ENCODE assay signal across 1 cellular context in the genomic region with DNA sequence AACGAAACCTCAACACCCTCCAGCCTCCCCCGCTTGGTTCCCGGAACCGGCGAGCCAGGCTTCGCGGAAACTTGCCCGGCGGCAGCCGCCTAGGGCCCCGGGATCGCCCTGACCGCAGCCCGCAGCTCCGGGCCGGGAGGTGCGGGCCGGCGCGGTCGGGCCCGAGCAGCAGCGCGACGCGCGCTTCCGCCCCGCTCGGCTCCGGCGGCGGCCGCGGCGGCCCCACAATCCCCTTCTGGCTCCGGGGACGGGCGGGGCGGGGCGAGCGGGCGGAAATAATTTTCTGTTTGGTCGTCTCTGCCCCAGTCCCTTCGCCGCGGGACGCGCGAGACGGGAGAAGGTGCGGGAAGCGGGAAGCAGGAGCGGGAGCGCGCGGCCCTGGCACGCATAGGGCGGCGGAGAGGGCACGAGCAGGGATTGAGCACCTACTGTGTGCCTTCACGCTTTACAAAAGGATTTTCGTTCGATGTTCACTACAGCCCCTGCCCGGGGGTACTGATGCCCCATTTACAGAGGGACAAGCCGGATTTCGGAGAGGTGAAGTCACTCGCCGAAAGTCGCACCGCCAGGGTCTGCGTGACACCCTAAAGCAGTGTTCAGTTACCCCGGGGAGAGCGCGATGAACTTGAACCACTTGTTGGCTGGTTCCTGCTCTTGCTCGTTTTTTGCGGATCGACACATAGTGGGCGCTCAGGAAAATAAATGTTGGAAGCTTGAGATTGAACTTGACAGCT.
TF ChIP-seq lines count a peak whose summit lies in the region.

No MANE protein-coding gene starts in this region.

TF ChIP-seq in A549, 52 proteins besides CTCF, POLR2A, EP300 and RAD21 (continued from another document):
- TF ChIP-seq, protein P1, sequence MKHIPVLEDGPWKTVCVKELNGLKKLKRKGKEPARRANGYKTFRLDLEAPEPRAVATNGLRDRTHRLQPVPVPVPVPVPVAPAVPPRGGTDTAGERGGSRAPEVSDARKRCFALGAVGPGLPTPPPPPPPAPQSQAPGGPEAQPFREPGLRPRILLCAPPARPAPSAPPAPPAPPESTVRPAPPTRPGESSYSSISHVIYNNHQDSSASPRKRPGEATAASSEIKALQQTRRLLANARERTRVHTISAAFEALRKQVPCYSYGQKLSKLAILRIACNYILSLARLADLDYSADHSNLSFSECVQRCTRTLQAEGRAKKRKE (CRISPR knock-in tag; IDR thresholded peaks at IDR 0.05; ENCODE audit: low read depth): peak; percentile 98
- peak; percentile 82; the same call in 1 of the 2 replicates for TF ChIP-seq FOXS1 (CRISPR knock-in tag; IDR thresholded peaks at IDR 0.05)
- peak; percentile 49; the same call in 1 of the 2 replicates for TF ChIP-seq FOSB (CRISPR knock-in tag; IDR thresholded peaks at IDR 0.05)
- TF ChIP-seq FOSL2 (IDR thresholded peaks at IDR 0.05): no peak
- no peak for TF ChIP-seq FOSL2 (CRISPR knock-in tag; IDR thresholded peaks at IDR 0.05)
- TF ChIP-seq RARB (CRISPR knock-in tag; IDR thresholded peaks at IDR 0.05): 0 out of 2 replicates have a peak, but pooled peaks have one; percentile 65
- no peak for TF ChIP-seq SREBF2 (IDR thresholded peaks at IDR 0.05)
- TF ChIP-seq, protein P2, sequence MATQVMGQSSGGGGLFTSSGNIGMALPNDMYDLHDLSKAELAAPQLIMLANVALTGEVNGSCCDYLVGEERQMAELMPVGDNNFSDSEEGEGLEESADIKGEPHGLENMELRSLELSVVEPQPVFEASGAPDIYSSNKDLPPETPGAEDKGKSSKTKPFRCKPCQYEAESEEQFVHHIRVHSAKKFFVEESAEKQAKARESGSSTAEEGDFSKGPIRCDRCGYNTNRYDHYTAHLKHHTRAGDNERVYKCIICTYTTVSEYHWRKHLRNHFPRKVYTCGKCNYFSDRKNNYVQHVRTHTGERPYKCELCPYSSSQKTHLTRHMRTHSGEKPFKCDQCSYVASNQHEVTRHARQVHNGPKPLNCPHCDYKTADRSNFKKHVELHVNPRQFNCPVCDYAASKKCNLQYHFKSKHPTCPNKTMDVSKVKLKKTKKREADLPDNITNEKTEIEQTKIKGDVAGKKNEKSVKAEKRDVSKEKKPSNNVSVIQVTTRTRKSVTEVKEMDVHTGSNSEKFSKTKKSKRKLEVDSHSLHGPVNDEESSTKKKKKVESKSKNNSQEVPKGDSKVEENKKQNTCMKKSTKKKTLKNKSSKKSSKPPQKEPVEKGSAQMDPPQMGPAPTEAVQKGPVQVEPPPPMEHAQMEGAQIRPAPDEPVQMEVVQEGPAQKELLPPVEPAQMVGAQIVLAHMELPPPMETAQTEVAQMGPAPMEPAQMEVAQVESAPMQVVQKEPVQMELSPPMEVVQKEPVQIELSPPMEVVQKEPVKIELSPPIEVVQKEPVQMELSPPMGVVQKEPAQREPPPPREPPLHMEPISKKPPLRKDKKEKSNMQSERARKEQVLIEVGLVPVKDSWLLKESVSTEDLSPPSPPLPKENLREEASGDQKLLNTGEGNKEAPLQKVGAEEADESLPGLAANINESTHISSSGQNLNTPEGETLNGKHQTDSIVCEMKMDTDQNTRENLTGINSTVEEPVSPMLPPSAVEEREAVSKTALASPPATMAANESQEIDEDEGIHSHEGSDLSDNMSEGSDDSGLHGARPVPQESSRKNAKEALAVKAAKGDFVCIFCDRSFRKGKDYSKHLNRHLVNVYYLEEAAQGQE (IDR thresholded peaks at IDR 0.05): peak; percentile 88
- TF ChIP-seq, protein P3, sequence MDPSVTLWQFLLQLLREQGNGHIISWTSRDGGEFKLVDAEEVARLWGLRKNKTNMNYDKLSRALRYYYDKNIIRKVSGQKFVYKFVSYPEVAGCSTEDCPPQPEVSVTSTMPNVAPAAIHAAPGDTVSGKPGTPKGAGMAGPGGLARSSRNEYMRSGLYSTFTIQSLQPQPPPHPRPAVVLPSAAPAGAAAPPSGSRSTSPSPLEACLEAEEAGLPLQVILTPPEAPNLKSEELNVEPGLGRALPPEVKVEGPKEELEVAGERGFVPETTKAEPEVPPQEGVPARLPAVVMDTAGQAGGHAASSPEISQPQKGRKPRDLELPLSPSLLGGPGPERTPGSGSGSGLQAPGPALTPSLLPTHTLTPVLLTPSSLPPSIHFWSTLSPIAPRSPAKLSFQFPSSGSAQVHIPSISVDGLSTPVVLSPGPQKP (IDR thresholded peaks at IDR 0.05; ENCODE audit: low read depth, low read length): no peak
- TF ChIP-seq ZNF302 (CRISPR knock-in tag; IDR thresholded peaks at IDR 0.05): peak; percentile 82; the same call in 1 of the 2 replicates
- TF ChIP-seq JUN (IDR thresholded peaks at IDR 0.05): peak; percentile 65 to 92; a peak in 4 of 5 replicates
- TF ChIP-seq HOXB5 (CRISPR knock-in tag; IDR thresholded peaks at IDR 0.05): peak; percentile 97
- TF ChIP-seq HOXB13 (CRISPR knock-in tag; IDR thresholded peaks at IDR 0.05; ENCODE audit: low read depth): peak; percentile 96
- no peak for TF ChIP-seq EHMT2 (IDR thresholded peaks at IDR 0.05; ENCODE audit: low read depth)
- TF ChIP-seq EHF (CRISPR knock-in tag; IDR thresholded peaks at IDR 0.05): peak; percentile 97
- TF ChIP-seq RNF2 (IDR thresholded peaks at IDR 0.05; ENCODE audit: borderline replicate concordance, low read depth): peak; percentile 69; the same call in 1 of the 2 replicates
- TF ChIP-seq HOXA7 (CRISPR knock-in tag; IDR thresholded peaks at IDR 0.05): 0 out of 2 replicates have a peak, but pooled peaks have one; percentile 66
- TF ChIP-seq CBX2 (IDR thresholded peaks at IDR 0.05; ENCODE audit: borderline replicate concordance, low read depth): no peak
- TF ChIP-seq, protein P4, sequence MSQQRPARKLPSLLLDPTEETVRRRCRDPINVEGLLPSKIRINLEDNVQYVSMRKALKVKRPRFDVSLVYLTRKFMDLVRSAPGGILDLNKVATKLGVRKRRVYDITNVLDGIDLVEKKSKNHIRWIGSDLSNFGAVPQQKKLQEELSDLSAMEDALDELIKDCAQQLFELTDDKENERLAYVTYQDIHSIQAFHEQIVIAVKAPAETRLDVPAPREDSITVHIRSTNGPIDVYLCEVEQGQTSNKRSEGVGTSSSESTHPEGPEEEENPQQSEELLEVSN (IDR thresholded peaks at IDR 0.05; ENCODE audit: borderline replicate concordance, low read depth): peak; percentile 99
- no peak for TF ChIP-seq CHD4 (IDR thresholded peaks at IDR 0.05; ENCODE audit: borderline replicate concordance)
- TF ChIP-seq CHD2 (IDR thresholded peaks at IDR 0.05; ENCODE audit: low read length, partially characterized antibody): peak; percentile 89
- TF ChIP-seq, protein P5, sequence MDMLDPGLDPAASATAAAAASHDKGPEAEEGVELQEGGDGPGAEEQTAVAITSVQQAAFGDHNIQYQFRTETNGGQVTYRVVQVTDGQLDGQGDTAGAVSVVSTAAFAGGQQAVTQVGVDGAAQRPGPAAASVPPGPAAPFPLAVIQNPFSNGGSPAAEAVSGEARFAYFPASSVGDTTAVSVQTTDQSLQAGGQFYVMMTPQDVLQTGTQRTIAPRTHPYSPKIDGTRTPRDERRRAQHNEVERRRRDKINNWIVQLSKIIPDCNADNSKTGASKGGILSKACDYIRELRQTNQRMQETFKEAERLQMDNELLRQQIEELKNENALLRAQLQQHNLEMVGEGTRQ (IDR thresholded peaks at IDR 0.05): peak; percentile 39; the same call in 1 of the 2 replicates
- TF ChIP-seq, protein P6, sequence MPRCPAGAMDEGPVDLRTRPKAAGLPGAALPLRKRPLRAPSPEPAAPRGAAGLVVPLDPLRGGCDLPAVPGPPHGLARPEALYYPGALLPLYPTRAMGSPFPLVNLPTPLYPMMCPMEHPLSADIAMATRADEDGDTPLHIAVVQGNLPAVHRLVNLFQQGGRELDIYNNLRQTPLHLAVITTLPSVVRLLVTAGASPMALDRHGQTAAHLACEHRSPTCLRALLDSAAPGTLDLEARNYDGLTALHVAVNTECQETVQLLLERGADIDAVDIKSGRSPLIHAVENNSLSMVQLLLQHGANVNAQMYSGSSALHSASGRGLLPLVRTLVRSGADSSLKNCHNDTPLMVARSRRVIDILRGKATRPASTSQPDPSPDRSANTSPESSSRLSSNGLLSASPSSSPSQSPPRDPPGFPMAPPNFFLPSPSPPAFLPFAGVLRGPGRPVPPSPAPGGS (IDR thresholded peaks at IDR 0.05): peak; percentile 92
- no peak for TF ChIP-seq KDM1A (IDR thresholded peaks at IDR 0.05; ENCODE audit: low read depth)
- TF ChIP-seq TP53 (CRISPR knock-in tag; IDR thresholded peaks at IDR 0.05): peak; percentile 90
- no peak for TF ChIP-seq CEBPB (IDR thresholded peaks at IDR 0.05)
- no peak for TF ChIP-seq KDM5A (IDR thresholded peaks at IDR 0.05)
- TF ChIP-seq, protein P7, sequence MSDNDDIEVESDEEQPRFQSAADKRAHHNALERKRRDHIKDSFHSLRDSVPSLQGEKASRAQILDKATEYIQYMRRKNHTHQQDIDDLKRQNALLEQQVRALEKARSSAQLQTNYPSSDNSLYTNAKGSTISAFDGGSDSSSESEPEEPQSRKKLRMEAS (IDR thresholded peaks at IDR 0.05): peak; percentile 97
- no peak for TF ChIP-seq ZC3H11A (IDR thresholded peaks at IDR 0.05)
- peak; percentile 28; the same call in 1 of the 2 replicates for TF ChIP-seq NPAS2 (CRISPR knock-in tag; IDR thresholded peaks at IDR 0.05; ENCODE audit: borderline replicate concordance)
- peak; percentile 75; the same call in 1 of the 2 replicates for TF ChIP-seq TFCP2L1 (CRISPR knock-in tag; IDR thresholded peaks at IDR 0.05)
